27 cellular contexts compared by ENCODE assay signal in the genomic region with DNA sequence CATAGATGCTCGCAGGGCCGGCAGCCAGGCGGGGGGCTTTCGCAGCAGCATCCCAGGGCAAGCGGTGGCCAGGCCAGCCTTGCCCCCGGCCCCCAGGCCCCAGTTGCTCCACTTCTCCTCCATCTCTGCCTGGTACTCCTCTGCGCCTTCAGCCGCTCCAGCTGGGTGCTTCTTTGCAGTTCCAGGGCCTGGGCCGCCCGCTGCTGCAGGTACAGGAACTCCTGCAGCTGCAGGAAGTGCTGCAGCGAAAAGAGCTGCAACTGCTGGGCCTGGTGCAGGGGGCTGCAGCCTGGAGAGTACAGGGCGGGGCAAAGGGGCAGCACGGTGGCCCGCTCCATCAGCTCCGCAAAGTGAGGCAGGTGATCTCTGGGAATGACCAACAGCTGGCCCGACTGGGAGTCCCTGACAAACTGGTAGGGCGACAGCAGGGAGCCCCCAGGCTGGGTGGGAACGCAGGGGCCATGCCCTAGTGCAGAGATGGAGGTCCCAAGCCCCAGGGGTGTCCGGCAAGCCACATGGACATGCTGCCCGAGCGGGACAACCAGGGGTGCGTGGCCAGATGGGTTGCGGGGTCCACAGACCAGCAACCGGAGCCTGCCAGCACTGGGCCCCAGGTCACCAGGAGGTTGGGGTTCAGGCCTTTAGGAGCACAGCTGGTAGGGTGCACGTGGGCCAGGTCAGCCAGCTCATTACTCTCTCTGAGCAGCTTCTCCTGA.
"Had no signal": no experiment of that assay in that cellular context is flagged by ENCODE, and none has a peak within 500 bp of the region (broad histone marks: within the 10 kb centered on the region; RNA-seq: fewer than 3 reads in every experiment).

No MANE protein-coding gene starts in this region.

- H3K4me1 Mint-ChIP-seq: activated CD4-positive, alpha-beta T cell treated with anti-CD3 and anti-CD28 coated beads, Interleukin-2, amount 10 ng/mL, durations not matched to agents 24 days and 14 days; activated naive CD4-positive, alpha-beta T cell treated with anti-CD3 and anti-CD28 coated beads, Interleukin-2, amount 50 U/mL, for 24 hours; activated naive CD8-positive, alpha-beta T cell treated with anti-CD3 and anti-CD28 coated beads, Interleukin-2, amount 10 ng/mL, durations not matched to agents 7 days and 5 days had no signal

- H3K9me3 Mint-ChIP-seq: activated CD4-positive, alpha-beta T cell treated with anti-CD3 and anti-CD28 coated beads, Interleukin-2, amount 10 ng/mL, durations not matched to agents 24 days and 14 days; activated CD8-positive, alpha-beta T cell treated with anti-CD3 and anti-CD28 coated beads for 36 hours; activated naive CD4-positive, alpha-beta T cell treated with anti-CD3 and anti-CD28 coated beads, Interleukin-2, amount 50 U/mL, for 24 hours; activated naive CD8-positive, alpha-beta T cell treated with anti-CD3 and anti-CD28 coated beads, Interleukin-2, amount 10 ng/mL, durations not matched to agents 7 days and 5 days; activated T-cell treated with anti-CD3 and anti-CD28 coated beads, Interleukin-2, amount 50 U/mL, for 24 hours; activated T-helper 2 cell treated with anti-CD3 and anti-CD28 coated beads, Interferon-gamma antibody, Interleukin-2, Interleukin-4, amounts not matched to agents 10 μg/mL and 5 μg/mL and 100 μg/mL, durations not matched to agents 14 hours and 24 hours and 36 hours had no signal

- H3K27ac Mint-ChIP-seq: activated CD4-positive, alpha-beta T cell treated with anti-CD3 and anti-CD28 coated beads, Interleukin-2, amount 10 ng/mL, durations not matched to agents 24 days and 14 days; activated CD8-positive, alpha-beta T cell treated with anti-CD3 and anti-CD28 coated beads for 36 hours; activated naive CD4-positive, alpha-beta T cell treated with anti-CD3 and anti-CD28 coated beads, Interleukin-2, amount 50 U/mL, for 24 hours; activated naive CD8-positive, alpha-beta T cell treated with anti-CD3 and anti-CD28 coated beads, Interleukin-2, amount 10 ng/mL, durations not matched to agents 7 days and 5 days; activated T-cell treated with anti-CD3 and anti-CD28 coated beads, Interleukin-2, amount 50 U/mL, for 24 hours; activated T-helper 2 cell treated with anti-CD3 and anti-CD28 coated beads, Interferon-gamma antibody, Interleukin-2, Interleukin-4, amounts not matched to agents 10 μg/mL and 5 μg/mL and 100 μg/mL, durations not matched to agents 14 hours and 24 hours and 36 hours had no signal

- H3K27ac ChIP-seq: ascending aorta, SJCRH30, SK-N-MC, WERI-Rb-1 had no signal

- H3K4me3 ChIP-seq: ascending aorta, MG63, SJCRH30, SK-N-MC had no signal

- DNase-seq: activated CD4-positive, alpha-beta T cell treated with anti-CD3 and anti-CD28 coated beads for 1 hour; activated CD4-positive, alpha-beta T cell treated with anti-CD3 and anti-CD28 coated beads, Interleukin-2, amount 10 ng/mL, durations not matched to agents 24 days and 14 days; activated CD4-positive, alpha-beta T cell treated with anti-CD3 and anti-CD28 coated beads, Interleukin-2, amount 50 U/mL, for 4 hours; activated CD4-positive, CD25-positive, alpha-beta regulatory T cell; activated CD8-positive, alpha-beta T cell treated with anti-CD3 and anti-CD28 coated beads for 36 hours; activated gamma-delta T cell; activated naive CD4-positive, alpha-beta T cell treated with Interleukin-2 at 50 U/mL for 16 hours; activated naive CD8-positive, alpha-beta T cell treated with anti-CD3 and anti-CD28 coated beads, Interleukin-2, amount 10 ng/mL, durations not matched to agents 7 days and 5 days; activated T-cell treated with anti-CD3 and anti-CD28 coated beads, Interleukin-2, amount 50 U/mL, for 24 hours; amygdala; Kasumi-1; KG1; MG63; NCI-H1092; NCI-H1436 treated with DMSO at 0.1 percent for 48 hours; NCI-H1694 treated with DMSO at 0.1 percent for 48 hours; NCI-H345; NCI-H524 treated with DMSO at 0.1 percent for 48 hours; SHP77; SJCRH30; T1000; WERI-Rb-1 had no signal

- ATAC-seq: activated CD8-positive, alpha-beta T cell treated with anti-CD3 and anti-CD28 coated beads for 36 hours; Panc1 had no signal

- H3K27me3 Mint-ChIP-seq: activated CD8-positive, alpha-beta T cell treated with anti-CD3 and anti-CD28 coated beads for 36 hours; activated naive CD4-positive, alpha-beta T cell treated with anti-CD3 and anti-CD28 coated beads, Interleukin-2, amount 50 U/mL, for 24 hours; activated T-cell treated with anti-CD3 and anti-CD28 coated beads, Interleukin-2, amount 50 U/mL, for 24 hours had no signal

- H3K4me3 Mint-ChIP-seq: activated CD4-positive, alpha-beta T cell treated with anti-CD3 and anti-CD28 coated beads, Interleukin-2, amount 10 ng/mL, durations not matched to agents 24 days and 14 days; activated CD8-positive, alpha-beta T cell treated with anti-CD3 and anti-CD28 coated beads for 36 hours; activated naive CD4-positive, alpha-beta T cell treated with anti-CD3 and anti-CD28 coated beads, Interleukin-2, amount 50 U/mL, for 24 hours; activated naive CD8-positive, alpha-beta T cell treated with anti-CD3 and anti-CD28 coated beads, Interleukin-2, amount 10 ng/mL, durations not matched to agents 7 days and 5 days; activated T-cell treated with anti-CD3 and anti-CD28 coated beads, Interleukin-2, amount 50 U/mL, for 24 hours had no signal

- H3K36me3 ChIP-seq: MG63, WERI-Rb-1 had no signal

- H3K4me1 ChIP-seq: ascending aorta, SJCRH30 had no signal

- H3K9me3 ChIP-seq: ascending aorta, MG63, SJCRH30 had no signal

- H3K27me3 ChIP-seq: ascending aorta, MG63, SJCRH30 had no signal

- H3K36me3 Mint-ChIP-seq: activated naive CD4-positive, alpha-beta T cell treated with anti-CD3 and anti-CD28 coated beads, Interleukin-2, amount 50 U/mL, for 24 hours; activated naive CD8-positive, alpha-beta T cell treated with anti-CD3 and anti-CD28 coated beads, Interleukin-2, amount 10 ng/mL, durations not matched to agents 7 days and 5 days had no signal
